ENCODE assay signal across 8 cellular contexts in genomic region chr1:211476200-211476849, GRCh38. TPM values are rescaled to one million over a fixed set of nuclear protein-coding genes. Genes with fewer than 3 reads are reported as not detected.
DNase-seq lines count a peak whose midpoint lies in the region; ATAC-seq and TF ChIP-seq lines count a peak whose summit lies in the region.

No MANE protein-coding gene starts in this region.

- H3K79me2 ChIP-seq in SK-N-SH (ENCODE audit: insufficient read depth), result no peaks in the 10 kb centered on the region

- no peak overlapping the region for H3K27ac Mint-ChIP-seq in CD4-positive, alpha-beta T cell

- peak; percentile 64 for TF ChIP-seq RAD21 in SK-N-SH (IDR thresholded peaks at IDR 0.05; ENCODE audit: low read length)

- no peak overlapping the region for H2AFZ ChIP-seq in SK-N-SH (ENCODE audit: low read depth)

- no peaks in the 10 kb centered on the region for H3K9me2 ChIP-seq in SK-N-SH

- intact Hi-C loops in CD4-positive, alpha-beta T cell (cut with DNase I, micrococcal nuclease), result loop anchor here (1.0 kb wide), 1 partner anchor 153 kb away; no protein-coding TSS in a partner anchor
- intact Hi-C loops in heart left ventricle (cut with DNase I), result loop anchor here in 7 of 10 donors (10.0 kb wide), 3 partner anchors 152 to 1072 kb away; partner anchors contain the start of gene TRAF5 (in 6 of the 7)

- no peak overlapping the region for H3K9ac ChIP-seq in SK-N-SH

- DNase-seq in CD4-positive, alpha-beta T cell, result peak; percentile 62 to 79 (median 73)
- DNase-seq in LNCaP clone FGC (ENCODE audit: low read depth) (peak; percentile 28), SK-N-SH (peak; percentile 76), heart left ventricle (peak in 4 of 5 donors; percentile 58 to 72 (median 63)), retina (peak; percentile 47)
- DNase-seq in activated naive CD4-positive, alpha-beta T cell treated with Interleukin-2 at 50 U/mL for 16 hours, result peak; percentile 76

- H3K9me3 ChIP-seq in CD4-positive, alpha-beta T cell (ENCODE audit: control insufficient read depth, low read length), result no peaks in the 10 kb centered on the region
- H3K9me3 ChIP-seq in SK-N-SH, result no peaks in the 10 kb centered on the region
- H3K9me3 ChIP-seq in heart left ventricle, result no peaks in the 10 kb centered on the region

- no peaks in the 10 kb centered on the region for H4K20me1 ChIP-seq in SK-N-SH (ENCODE audit: insufficient read depth)

- ATAC-seq in CD4-positive, alpha-beta T cell (ENCODE audit: poor library complexity), result peak; percentile 85
- ATAC-seq in GM21360 (IDR thresholded peaks at IDR 0.05; ENCODE audit: unreplicated experiment), result peak; percentile 70
- peak in 2 of 4 donors; percentile 64 to 67 for ATAC-seq in heart left ventricle
- ATAC-seq in GM19328 (IDR thresholded peaks at IDR 0.05; ENCODE audit: unreplicated experiment), result no peak

- H3K4me2 ChIP-seq in SK-N-SH, result no peak overlapping the region

- H3K27me3 Mint-ChIP-seq in CD4-positive, alpha-beta T cell, result peaks cover 24% of the 10 kb centered on the region

- no peak for TF ChIP-seq POLR2A in heart left ventricle (IDR thresholded peaks at IDR 0.05)

- no peak overlapping the region for H3K4me3 Mint-ChIP-seq in CD4-positive, alpha-beta T cell

- H3K4me1 ChIP-seq in SK-N-SH (ENCODE audit: control insufficient read depth in 1 of 2, insufficient read depth in 2 of 2, low read depth in 1 of 2, low read length in 1 of 2), result peaks cover 0 to 4% of the 10 kb centered on the region in 2 experiments; a peak in 2 of 4 replicates
- peaks cover 0 to 6% (median 0%) of the 10 kb centered on the region in 12 donors for H3K4me1 ChIP-seq in heart left ventricle

- peak; percentile 91 for TF ChIP-seq CTCF in CD4-positive, alpha-beta T cell (IDR thresholded peaks at IDR 0.05)
- TF ChIP-seq CTCF in LNCaP clone FGC (IDR thresholded peaks at IDR 0.05; ENCODE audit: control insufficient read depth, extremely low read depth, insufficient read depth), result peak; percentile 91
- TF ChIP-seq CTCF in SK-N-SH (IDR thresholded peaks at IDR 0.05), result peak; percentile 96
- TF ChIP-seq CTCF in heart left ventricle (IDR thresholded peaks at IDR 0.05), result peak; percentile 58 to 88 (median 74)

- H3K9me3 Mint-ChIP-seq in CD4-positive, alpha-beta T cell, result no peaks in the 10 kb centered on the region

- POLR2A ChIA-PET in CD4-positive, alpha-beta T cell (lab: Charles Lee), result interaction anchor here (0.6 to 1.5 kb wide), 3 partner anchors 94 to 154 kb away, joined by 3 to 5 read pairs (median 4); no protein-coding TSS in a partner anchor
- POLR2A ChIA-PET in SK-N-SH (lab: Yijun Ruan, JAX), result interaction anchor here (0.6 kb wide), 1 partner anchor 143 kb away, joined by 3 read pairs; no protein-coding TSS in a partner anchor

- H3K4me3 ChIP-seq in LNCaP clone FGC (ENCODE audit: low read depth, low read length) (no peak overlapping the region), SK-N-SH (ENCODE audit: low read depth in 2 of 2, low read length in 1 of 2) (no peak overlapping the region), heart left ventricle (no peak overlapping the region)

- H3K36me3 ChIP-seq in SK-N-SH (replicated peaks in 1 of 2; ENCODE audit: control insufficient read depth in 1 of 2, insufficient read depth in 2 of 2, low read length in 1 of 2) (no peaks in the 10 kb centered on the region), heart left ventricle (no peaks in the 10 kb centered on the region)

- peaks cover 4% of the 10 kb centered on the region for H3K4me1 Mint-ChIP-seq in CD4-positive, alpha-beta T cell (ENCODE audit: low read depth)

- H3F3A ChIP-seq in SK-N-SH (replicated peaks; ENCODE audit: insufficient read depth), result no peaks in the 10 kb centered on the region

- TF ChIP-seq EP300 in SK-N-SH (IDR thresholded peaks at IDR 0.05; ENCODE audit: borderline replicate concordance in 1 of 2, low read depth in 1 of 2, low read length in 1 of 2), result no peak

- 24% methylated on average over 3 of the region's 3 CpGs for WGBS in SK-N-SH (ENCODE audit: low lambda C conversion rate)
- WGBS in heart left ventricle, 4 donors, result 45 to 54% (median 50%) methylated on average over 3 of the region's 3 CpGs

- no peaks in the 10 kb centered on the region for H3K36me3 Mint-ChIP-seq in CD4-positive, alpha-beta T cell (ENCODE audit: low read depth)

- CTCF ChIA-PET in CD4-positive, alpha-beta T cell (lab: Charles Lee), result interaction anchor here (0.6 to 3.3 kb wide), 10 partner anchors 8 to 221 kb away, joined by 3 to 22 read pairs (median 4); partner anchors contain the start of gene SLC30A1
- CTCF ChIA-PET in SK-N-SH (lab: Yijun Ruan, JAX), result interaction anchor here (0.6 to 5.8 kb wide), 16 partner anchors 9 to 177 kb away, joined by 3 to 40 read pairs (median 4); partner anchors contain the start of genes RD3 and TRAF5

- no peak overlapping the region for H3K27ac ChIP-seq in CD4-positive, alpha-beta T cell (ENCODE audit: low read depth, low read length)
- H3K27ac ChIP-seq in SK-N-SH (ENCODE audit: low read depth in 2 of 2, low read length in 1 of 2) (no peak overlapping the region), heart left ventricle (no peak overlapping the region)

- H3K27me3 ChIP-seq in CD4-positive, alpha-beta T cell (ENCODE audit: control insufficient read depth, insufficient read depth, low read length), result no peaks in the 10 kb centered on the region
- H3K27me3 ChIP-seq in SK-N-SH (ENCODE audit: insufficient read depth), result no peaks in the 10 kb centered on the region
- H3K27me3 ChIP-seq in heart left ventricle, result peaks cover 0 to 27% (median 8%) of the 10 kb centered on the region in 9 donors

TF ChIP-seq in SK-N-SH, 30 proteins besides CTCF, POLR2A, EP300 and RAD21:
- TF ChIP-seq NRF1 (IDR thresholded peaks at IDR 0.05; ENCODE audit: low read depth, low read length) (no peak), SMC3 (IDR thresholded peaks at IDR 0.05; ENCODE audit: low read depth, low read length) (peak; percentile 57)

RNA-seq across cellular contexts. Expression of gene RD3, which starts 15.6 kb away (rescaled TPM):
- not detected for total RNA-seq in CD4-positive, alpha-beta T cell
- polyA plus RNA-seq in SK-N-SH (2012; rRNA removed) (0.08 and 0.24 TPM in 2 replicates), heart left ventricle (under 1 TPM in 1 of 2 donors, not detected in 1; 0.06 TPM)
- polyA plus RNA-seq in SK-N-SH (2012; cell fraction: cytosol; rRNA removed), result 0.17 and 0.45 TPM in 2 replicates
- polyA plus RNA-seq in SK-N-SH (2012; cell fraction: nucleus; rRNA removed), result 0.17 and 0.33 TPM in 2 replicates
- total RNA-seq in heart left ventricle, result not detected
